In the genomic region with DNA sequence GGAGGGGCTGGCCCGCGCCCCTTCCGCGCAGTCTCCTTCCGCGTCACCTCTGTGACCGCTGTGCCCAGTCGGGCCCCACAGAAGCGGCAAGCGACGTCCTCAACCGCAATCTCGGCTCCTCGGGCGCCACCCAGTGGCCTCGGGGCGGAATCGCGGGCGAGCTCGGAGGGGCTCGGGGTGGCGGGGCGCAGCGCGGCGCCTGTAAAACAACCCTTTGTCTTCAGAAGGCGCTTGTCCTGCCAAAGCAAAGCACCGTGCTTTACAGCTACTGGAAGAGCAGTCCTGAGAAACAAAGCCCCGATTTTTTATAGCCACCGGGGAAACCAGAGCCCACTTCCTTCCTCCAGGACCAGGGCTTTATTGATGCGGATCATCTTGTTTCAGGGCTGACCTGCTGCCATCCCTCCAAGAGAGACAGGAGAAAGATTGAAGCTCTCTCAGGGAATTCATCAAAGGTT, we compare ENCODE assay signal across 1 cellular context.
TF ChIP-seq lines count a peak whose summit lies in the region.

No MANE protein-coding gene starts in this region.

TF ChIP-seq in HepG2, 621 proteins besides CTCF, POLR2A, EP300 and RAD21 (continued from another document):
- TF ChIP-seq, protein P1, sequence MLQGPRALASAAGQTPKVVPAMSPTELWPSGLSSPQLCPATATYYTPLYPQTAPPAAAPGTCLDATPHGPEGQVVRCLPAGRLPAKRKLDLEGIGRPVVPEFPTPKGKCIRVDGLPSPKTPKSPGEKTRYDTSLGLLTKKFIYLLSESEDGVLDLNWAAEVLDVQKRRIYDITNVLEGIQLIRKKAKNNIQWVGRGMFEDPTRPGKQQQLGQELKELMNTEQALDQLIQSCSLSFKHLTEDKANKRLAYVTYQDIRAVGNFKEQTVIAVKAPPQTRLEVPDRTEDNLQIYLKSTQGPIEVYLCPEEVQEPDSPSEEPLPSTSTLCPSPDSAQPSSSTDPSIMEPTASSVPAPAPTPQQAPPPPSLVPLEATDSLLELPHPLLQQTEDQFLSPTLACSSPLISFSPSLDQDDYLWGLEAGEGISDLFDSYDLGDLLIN (CRISPR knock-in tag; IDR thresholded peaks at IDR 0.05; ENCODE audit: borderline replicate concordance): no peak
- TF ChIP-seq KMT2B (CRISPR knock-in tag; IDR thresholded peaks at IDR 0.05) (peak; percentile 48; the same call in 1 of the 2 replicates), KAT7 (CRISPR knock-in tag; IDR thresholded peaks at IDR 0.05; ENCODE audit: borderline replicate concordance) (peak; percentile 48; the same call in 1 of the 2 replicates), KLF16 (CRISPR knock-in tag; IDR thresholded peaks at IDR 0.05) (peak in 1 of 2 experiments; percentile 54; a peak in 1 of 4 replicates), REPIN1 (CRISPR knock-in tag; IDR thresholded peaks at IDR 0.05; ENCODE audit: borderline replicate concordance, low read depth) (peak; percentile 64; the same call in 1 of the 2 replicates), ELF3 (CRISPR knock-in tag; IDR thresholded peaks at IDR 0.05) (peak; percentile 53; the same call in 1 of the 2 replicates), KDM3A (CRISPR knock-in tag; IDR thresholded peaks at IDR 0.05; ENCODE audit: low read depth) (peak; percentile 70; the same call in 1 of the 2 replicates), ZFX (CRISPR knock-in tag; IDR thresholded peaks at IDR 0.05; ENCODE audit: low read depth) (peak; percentile 32; the same call in 1 of the 2 replicates), ZNF788 (CRISPR knock-in tag; IDR thresholded peaks at IDR 0.05; ENCODE audit: borderline replicate concordance) (peak; percentile 42; the same call in 1 of the 2 replicates), SOX13 (IDR thresholded peaks at IDR 0.05) (no peak), SOX13 (CRISPR knock-in tag; conservative IDR thresholded peaks at IDR 0.05 in 1 of 2, IDR thresholded peaks at IDR 0.05 in 1 of 2) (peak in 1 of 2 experiments; percentile 45; a peak in 1 of 4 replicates)
- TF ChIP-seq, protein P2, sequence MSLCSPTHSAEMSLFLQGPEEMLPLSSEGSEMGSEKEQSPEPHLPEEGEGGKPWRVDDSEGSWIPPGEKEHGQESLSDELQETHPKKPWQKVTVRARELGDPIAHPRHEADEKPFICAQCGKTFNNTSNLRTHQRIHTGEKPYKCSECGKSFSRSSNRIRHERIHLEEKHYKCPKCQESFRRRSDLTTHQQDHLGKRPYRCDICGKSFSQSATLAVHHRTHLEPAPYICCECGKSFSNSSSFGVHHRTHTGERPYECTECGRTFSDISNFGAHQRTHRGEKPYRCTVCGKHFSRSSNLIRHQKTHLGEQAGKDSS (CRISPR knock-in tag; IDR thresholded peaks at IDR 0.05; ENCODE audit: borderline replicate concordance, low read depth): peak; percentile 75; the same call in 1 of the 2 replicates
- TF ChIP-seq, protein P3, sequence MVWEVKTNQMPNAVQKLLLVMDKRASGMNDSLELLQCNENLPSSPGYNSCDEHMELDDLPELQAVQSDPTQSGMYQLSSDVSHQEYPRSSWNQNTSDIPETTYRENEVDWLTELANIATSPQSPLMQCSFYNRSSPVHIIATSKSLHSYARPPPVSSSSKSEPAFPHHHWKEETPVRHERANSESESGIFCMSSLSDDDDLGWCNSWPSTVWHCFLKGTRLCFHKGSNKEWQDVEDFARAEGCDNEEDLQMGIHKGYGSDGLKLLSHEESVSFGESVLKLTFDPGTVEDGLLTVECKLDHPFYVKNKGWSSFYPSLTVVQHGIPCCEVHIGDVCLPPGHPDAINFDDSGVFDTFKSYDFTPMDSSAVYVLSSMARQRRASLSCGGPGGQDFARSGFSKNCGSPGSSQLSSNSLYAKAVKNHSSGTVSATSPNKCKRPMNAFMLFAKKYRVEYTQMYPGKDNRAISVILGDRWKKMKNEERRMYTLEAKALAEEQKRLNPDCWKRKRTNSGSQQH (CRISPR knock-in tag; IDR thresholded peaks at IDR 0.05; ENCODE audit: low read depth): peak; percentile 70; the same call in 1 of the 2 replicates
- TF ChIP-seq, protein P4, sequence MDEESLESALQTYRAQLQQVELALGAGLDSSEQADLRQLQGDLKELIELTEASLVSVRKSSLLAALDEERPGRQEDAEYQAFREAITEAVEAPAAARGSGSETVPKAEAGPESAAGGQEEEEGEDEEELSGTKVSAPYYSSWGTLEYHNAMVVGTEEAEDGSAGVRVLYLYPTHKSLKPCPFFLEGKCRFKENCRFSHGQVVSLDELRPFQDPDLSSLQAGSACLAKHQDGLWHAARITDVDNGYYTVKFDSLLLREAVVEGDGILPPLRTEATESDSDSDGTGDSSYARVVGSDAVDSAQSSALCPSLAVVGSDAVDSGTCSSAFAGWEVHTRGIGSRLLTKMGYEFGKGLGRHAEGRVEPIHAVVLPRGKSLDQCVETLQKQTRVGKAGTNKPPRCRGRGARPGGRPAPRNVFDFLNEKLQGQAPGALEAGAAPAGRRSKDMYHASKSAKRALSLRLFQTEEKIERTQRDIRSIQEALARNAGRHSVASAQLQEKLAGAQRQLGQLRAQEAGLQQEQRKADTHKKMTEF (CRISPR knock-in tag; IDR thresholded peaks at IDR 0.05): peak; percentile 74
- TF ChIP-seq, protein P5, sequence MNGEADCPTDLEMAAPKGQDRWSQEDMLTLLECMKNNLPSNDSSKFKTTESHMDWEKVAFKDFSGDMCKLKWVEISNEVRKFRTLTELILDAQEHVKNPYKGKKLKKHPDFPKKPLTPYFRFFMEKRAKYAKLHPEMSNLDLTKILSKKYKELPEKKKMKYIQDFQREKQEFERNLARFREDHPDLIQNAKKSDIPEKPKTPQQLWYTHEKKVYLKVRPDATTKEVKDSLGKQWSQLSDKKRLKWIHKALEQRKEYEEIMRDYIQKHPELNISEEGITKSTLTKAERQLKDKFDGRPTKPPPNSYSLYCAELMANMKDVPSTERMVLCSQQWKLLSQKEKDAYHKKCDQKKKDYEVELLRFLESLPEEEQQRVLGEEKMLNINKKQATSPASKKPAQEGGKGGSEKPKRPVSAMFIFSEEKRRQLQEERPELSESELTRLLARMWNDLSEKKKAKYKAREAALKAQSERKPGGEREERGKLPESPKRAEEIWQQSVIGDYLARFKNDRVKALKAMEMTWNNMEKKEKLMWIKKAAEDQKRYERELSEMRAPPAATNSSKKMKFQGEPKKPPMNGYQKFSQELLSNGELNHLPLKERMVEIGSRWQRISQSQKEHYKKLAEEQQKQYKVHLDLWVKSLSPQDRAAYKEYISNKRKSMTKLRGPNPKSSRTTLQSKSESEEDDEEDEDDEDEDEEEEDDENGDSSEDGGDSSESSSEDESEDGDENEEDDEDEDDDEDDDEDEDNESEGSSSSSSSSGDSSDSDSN (CRISPR knock-in tag; IDR thresholded peaks at IDR 0.05): peak; percentile 34; the same call in 1 of the 2 replicates
- TF ChIP-seq, protein P6, sequence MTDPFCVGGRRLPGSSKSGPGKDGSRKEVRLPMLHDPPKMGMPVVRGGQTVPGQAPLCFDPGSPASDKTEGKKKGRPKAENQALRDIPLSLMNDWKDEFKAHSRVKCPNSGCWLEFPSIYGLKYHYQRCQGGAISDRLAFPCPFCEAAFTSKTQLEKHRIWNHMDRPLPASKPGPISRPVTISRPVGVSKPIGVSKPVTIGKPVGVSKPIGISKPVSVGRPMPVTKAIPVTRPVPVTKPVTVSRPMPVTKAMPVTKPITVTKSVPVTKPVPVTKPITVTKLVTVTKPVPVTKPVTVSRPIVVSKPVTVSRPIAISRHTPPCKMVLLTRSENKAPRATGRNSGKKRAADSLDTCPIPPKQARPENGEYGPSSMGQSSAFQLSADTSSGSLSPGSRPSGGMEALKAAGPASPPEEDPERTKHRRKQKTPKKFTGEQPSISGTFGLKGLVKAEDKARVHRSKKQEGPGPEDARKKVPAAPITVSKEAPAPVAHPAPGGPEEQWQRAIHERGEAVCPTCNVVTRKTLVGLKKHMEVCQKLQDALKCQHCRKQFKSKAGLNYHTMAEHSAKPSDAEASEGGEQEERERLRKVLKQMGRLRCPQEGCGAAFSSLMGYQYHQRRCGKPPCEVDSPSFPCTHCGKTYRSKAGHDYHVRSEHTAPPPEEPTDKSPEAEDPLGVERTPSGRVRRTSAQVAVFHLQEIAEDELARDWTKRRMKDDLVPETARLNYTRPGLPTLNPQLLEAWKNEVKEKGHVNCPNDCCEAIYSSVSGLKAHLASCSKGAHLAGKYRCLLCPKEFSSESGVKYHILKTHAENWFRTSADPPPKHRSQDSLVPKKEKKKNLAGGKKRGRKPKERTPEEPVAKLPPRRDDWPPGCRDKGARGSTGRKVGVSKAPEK (CRISPR knock-in tag; IDR thresholded peaks at IDR 0.05; ENCODE audit: borderline replicate concordance): peak; percentile 92
